Comparison of ENCODE assay signal across 1 cellular context in the genomic region with DNA sequence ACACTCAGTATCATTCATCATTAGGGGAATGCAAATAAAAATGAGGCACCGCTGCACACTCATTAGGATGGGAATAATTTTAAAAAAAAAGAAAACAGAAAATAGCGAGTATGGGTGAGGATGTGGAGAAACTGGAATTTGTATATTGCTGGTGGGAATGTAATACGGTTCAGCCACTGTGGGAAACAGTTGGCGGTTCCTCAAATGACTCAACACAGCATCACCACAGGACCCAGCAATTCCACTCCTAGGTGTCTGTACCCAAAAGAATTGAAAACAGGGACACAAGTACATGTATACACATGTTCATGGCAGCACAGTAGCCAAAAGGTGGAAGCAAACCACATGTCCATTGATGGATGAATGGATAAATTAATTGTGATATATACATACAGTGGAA.
TF ChIP-seq lines count a peak whose summit lies in the region.

No MANE protein-coding gene starts in this region.

TF ChIP-seq in H1, 55 proteins besides CTCF, POLR2A, EP300 and RAD21:
- no peak for TF ChIP-seq NANOG (IDR thresholded peaks at IDR 0.05; ENCODE audit: insufficient read depth, low read depth, low read length, poor library complexity, severe bottlenecking)
- no peak for TF ChIP-seq SIRT6 (IDR thresholded peaks at IDR 0.05; ENCODE audit: low read length)
- TF ChIP-seq SUZ12 (IDR thresholded peaks at IDR 0.05; ENCODE audit: low read length): no peak
- no peak for TF ChIP-seq ZNF274 (IDR thresholded peaks at IDR 0.05; ENCODE audit: borderline replicate concordance, extremely low read depth, low read length)
- no peak for TF ChIP-seq TEAD4 (IDR thresholded peaks at IDR 0.05; ENCODE audit: low read depth, low read length)
- TF ChIP-seq POLR2AphosphoS5 (IDR thresholded peaks at IDR 0.05; ENCODE audit: low read depth, low read length): no peak
- no peak for TF ChIP-seq SP4 (IDR thresholded peaks at IDR 0.05; ENCODE audit: low read length)
